In the genomic region with DNA sequence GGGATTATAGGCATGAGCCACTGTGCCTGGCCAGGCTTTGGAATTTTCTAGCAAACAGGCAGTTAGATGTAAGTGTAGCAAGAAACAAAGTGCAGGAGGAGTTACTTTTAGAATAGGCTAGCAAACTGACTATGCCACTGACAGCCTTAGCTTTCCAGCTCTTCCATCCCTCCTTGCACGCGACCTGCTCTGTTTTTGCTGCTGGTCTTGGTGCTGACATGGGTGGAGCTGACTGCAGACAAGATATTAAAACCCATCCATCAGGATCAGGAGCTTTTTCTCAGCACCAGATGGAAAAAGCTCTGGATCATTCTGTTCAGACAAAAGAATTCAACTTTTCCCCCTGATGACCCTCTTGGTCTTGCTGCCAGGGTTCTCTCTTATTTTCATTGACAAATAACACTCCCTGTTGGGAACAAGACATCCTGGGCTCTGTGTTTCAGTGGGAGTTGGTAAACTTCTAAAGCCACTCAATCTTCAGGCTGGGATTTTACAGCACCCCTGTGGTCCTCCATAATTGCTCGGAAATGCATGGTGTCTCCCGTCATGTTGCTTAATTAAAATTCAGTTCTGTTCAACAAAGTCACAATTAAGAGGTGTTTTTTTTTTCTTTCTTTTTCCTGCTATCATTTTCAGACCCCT, we compare ENCODE assay signal across 25 cellular contexts.
"Had no signal": no experiment of that assay in that cellular context is flagged by ENCODE, and none has a peak within 500 bp of the region (broad histone marks: within the 10 kb centered on the region; RNA-seq: fewer than 3 reads in every experiment).

No MANE protein-coding gene starts in this region.

- H3K27ac Mint-ChIP-seq: activated CD8-positive, alpha-beta T cell treated with anti-CD3 and anti-CD28 coated beads for 36 hours; activated naive CD4-positive, alpha-beta T cell treated with anti-CD3 and anti-CD28 coated beads, Interleukin-2, amount 50 U/mL, for 24 hours; activated naive CD8-positive, alpha-beta T cell treated with anti-CD3 and anti-CD28 coated beads, Interleukin-2, amount 50 U/mL, for 24 hours; activated T-helper 2 cell treated with anti-CD3 and anti-CD28 coated beads, Interferon-gamma antibody, Interleukin-2, Interleukin-4, amounts not matched to agents 10 μg/mL and 5 μg/mL and 100 μg/mL, durations not matched to agents 14 hours and 24 hours and 36 hours; dendritic cell treated with granulocyte-macrophage colony-stimulating factor and Interleukin-4, amounts not matched to agents 40 ng/mL and 50 ng/mL, for 4 days; nephron; stimulated activated effector memory CD8-positive, alpha-beta T cell treated with anti-CD3 and anti-CD28 coated beads, Interleukin-12 subunit alpha, Interleukin-12 subunit beta, amount 100 ng/mL, for 72 hours; stimulated activated naive CD8-positive, alpha-beta T cell treated with anti-CD3 and anti-CD28 coated beads, Interleukin-15, Interleukin-2, amounts not matched to agents 100 ng/mL and 50 ng/mL, for 24 hours; T-helper 17 cell had no signal

- H3K27me3 ChIP-seq: sigmoid colon had no signal

- H3K9me3 ChIP-seq: pancreas, psoas muscle, sigmoid colon, thoracic aorta had no signal

- H3K4me3 ChIP-seq: pancreas, psoas muscle, sigmoid colon, thoracic aorta had no signal

- H3K36me3 ChIP-seq: pancreas, sigmoid colon, thoracic aorta had no signal

- H3K27me3 Mint-ChIP-seq: activated naive CD4-positive, alpha-beta T cell treated with anti-CD3 and anti-CD28 coated beads, Interleukin-2, amount 50 U/mL, for 24 hours; activated naive CD8-positive, alpha-beta T cell treated with anti-CD3 and anti-CD28 coated beads, Interleukin-2, amount 50 U/mL, for 24 hours; dendritic cell treated with granulocyte-macrophage colony-stimulating factor and Interleukin-4, amounts not matched to agents 40 ng/mL and 50 ng/mL, for 4 days had no signal

- DNase-seq: activated CD4-positive, alpha-beta T cell treated with anti-CD3 and anti-CD28 coated beads for 1 hour; activated CD4-positive, alpha-beta T cell treated with anti-CD3 and anti-CD28 coated beads, Interleukin-2, amount 50 U/mL, for 1 hour; activated CD8-positive, alpha-beta T cell treated with anti-CD3 and anti-CD28 coated beads for 36 hours; activated naive CD8-positive, alpha-beta T cell treated with anti-CD3 and anti-CD28 coated beads, Interleukin-2, amount 50 U/mL, for 24 hours; activated T-cell treated with anti-CD3 and anti-CD28 coated beads, Interleukin-2, amount 50 U/mL, for 4 hours; amygdala; central memory CD4-positive, alpha-beta T cell; effector CD8-positive, alpha-beta T cell; kidney glomerular epithelial cell; left ventricle myocardium superior; pancreas; psoas muscle; sigmoid colon; small intestine; stimulated activated CD4-positive, alpha-beta T cell treated with anti-CD3 and anti-CD28 coated beads, Interleukin-4, amount 100 ng/mL, for 24 hours; T-helper 17 cell; T1000; trophoblast cell had no signal

- H3K4me1 Mint-ChIP-seq: activated naive CD4-positive, alpha-beta T cell treated with anti-CD3 and anti-CD28 coated beads, Interleukin-2, amount 50 U/mL, for 24 hours; activated naive CD8-positive, alpha-beta T cell treated with anti-CD3 and anti-CD28 coated beads, Interleukin-2, amount 50 U/mL, for 24 hours; nephron; stimulated activated effector memory CD8-positive, alpha-beta T cell treated with anti-CD3 and anti-CD28 coated beads, Interleukin-12 subunit alpha, Interleukin-12 subunit beta, amount 100 ng/mL, for 72 hours; T-helper 17 cell had no signal

- H3K27ac ChIP-seq: pancreas, psoas muscle, sigmoid colon, thoracic aorta had no signal

- H3K9me3 Mint-ChIP-seq: activated CD8-positive, alpha-beta T cell treated with anti-CD3 and anti-CD28 coated beads for 36 hours; nephron had no signal

- H3K36me3 Mint-ChIP-seq: activated naive CD4-positive, alpha-beta T cell treated with anti-CD3 and anti-CD28 coated beads, Interleukin-2, amount 50 U/mL, for 24 hours; stimulated activated effector memory CD8-positive, alpha-beta T cell treated with anti-CD3 and anti-CD28 coated beads, Interleukin-12 subunit alpha, Interleukin-12 subunit beta, amount 100 ng/mL, for 72 hours had no signal

- H3K4me3 Mint-ChIP-seq: activated CD8-positive, alpha-beta T cell treated with anti-CD3 and anti-CD28 coated beads for 36 hours; activated naive CD4-positive, alpha-beta T cell treated with anti-CD3 and anti-CD28 coated beads, Interleukin-2, amount 50 U/mL, for 24 hours; activated naive CD8-positive, alpha-beta T cell treated with anti-CD3 and anti-CD28 coated beads, Interleukin-2, amount 50 U/mL, for 24 hours; activated T-cell treated with anti-CD3 and anti-CD28 coated beads, Interleukin-2, amount 50 U/mL, for 4 hours; dendritic cell treated with granulocyte-macrophage colony-stimulating factor and Interleukin-4, amounts not matched to agents 40 ng/mL and 50 ng/mL, for 4 days; nephron; stimulated activated effector memory CD8-positive, alpha-beta T cell treated with anti-CD3 and anti-CD28 coated beads, Interleukin-12 subunit alpha, Interleukin-12 subunit beta, amount 100 ng/mL, for 72 hours; stimulated activated naive CD8-positive, alpha-beta T cell treated with anti-CD3 and anti-CD28 coated beads, Interleukin-15, Interleukin-2, amounts not matched to agents 100 ng/mL and 50 ng/mL, for 24 hours; T-helper 17 cell had no signal

- H3K4me1 ChIP-seq: pancreas, psoas muscle, sigmoid colon had no signal
